1 cellular context compared by ENCODE assay signal in the genomic region with DNA sequence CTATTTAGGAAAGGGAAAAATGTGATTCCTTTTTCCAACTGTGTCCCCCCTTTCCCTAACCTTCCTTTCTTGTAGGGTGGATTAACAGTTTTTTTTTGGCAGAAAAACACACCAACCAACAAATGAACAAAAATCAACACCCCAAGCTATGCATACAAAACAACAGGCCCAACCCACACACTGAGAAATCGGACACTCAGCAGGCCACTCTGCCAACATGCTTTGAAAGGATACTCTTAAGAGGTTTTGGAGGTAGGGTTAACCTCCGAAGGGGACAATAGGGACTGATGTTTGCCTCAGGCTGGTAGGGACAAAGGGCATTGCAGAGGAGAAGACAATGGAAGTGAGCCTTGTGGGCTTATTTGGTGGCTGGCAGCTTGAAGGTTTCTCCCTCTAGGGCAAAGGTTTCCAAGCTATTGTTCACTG.
TF ChIP-seq lines count a peak whose summit lies in the region.

No MANE protein-coding gene starts in this region.

TF ChIP-seq in HepG2, 621 proteins besides CTCF, POLR2A, EP300 and RAD21 (continued from another document):
- TF ChIP-seq FOXP1 (IDR thresholded peaks at IDR 0.05) (no peak), FOXP1 (CRISPR knock-in tag; IDR thresholded peaks at IDR 0.05) (no peak), SOX6 (IDR thresholded peaks at IDR 0.05) (no peak), SOX6 (CRISPR knock-in tag; IDR thresholded peaks at IDR 0.05) (peak; percentile 73; the same call in 1 of the 2 replicates), ATF7 (IDR thresholded peaks at IDR 0.05) (no peak), ATF7 (CRISPR knock-in tag; IDR thresholded peaks at IDR 0.05) (no peak), ZMYM4 (CRISPR knock-in tag; IDR thresholded peaks at IDR 0.05) (no peak), MED1 (CRISPR knock-in tag; IDR thresholded peaks at IDR 0.05) (no peak), TCF12 (IDR thresholded peaks at IDR 0.05) (no peak), TCF12 (CRISPR knock-in tag; IDR thresholded peaks at IDR 0.05) (no peak), ZNF10 (CRISPR knock-in tag; IDR thresholded peaks at IDR 0.05; ENCODE audit: borderline replicate concordance, low read depth) (no peak), ZNF530 (CRISPR knock-in tag; IDR thresholded peaks at IDR 0.05; ENCODE audit: low read depth) (no peak), ZNF740 (CRISPR knock-in tag; IDR thresholded peaks at IDR 0.05) (no peak), ZIK1 (CRISPR knock-in tag; IDR thresholded peaks at IDR 0.05; ENCODE audit: borderline replicate concordance, low read depth) (no peak), ZNF280B (CRISPR knock-in tag; IDR thresholded peaks at IDR 0.05; ENCODE audit: borderline replicate concordance) (no peak), GABPA (IDR thresholded peaks at IDR 0.05; ENCODE audit: low read depth, low read length) (no peak), GABPA (CRISPR knock-in tag; IDR thresholded peaks at IDR 0.05; ENCODE audit: low read depth) (no peak), ASH2L (IDR thresholded peaks at IDR 0.05; ENCODE audit: insufficient read length, low read depth, low read length) (peak; percentile 1), ZNF713 (CRISPR knock-in tag; IDR thresholded peaks at IDR 0.05) (no peak), RELA (CRISPR knock-in tag; IDR thresholded peaks at IDR 0.05) (no peak)
- TF ChIP-seq, protein P1, sequence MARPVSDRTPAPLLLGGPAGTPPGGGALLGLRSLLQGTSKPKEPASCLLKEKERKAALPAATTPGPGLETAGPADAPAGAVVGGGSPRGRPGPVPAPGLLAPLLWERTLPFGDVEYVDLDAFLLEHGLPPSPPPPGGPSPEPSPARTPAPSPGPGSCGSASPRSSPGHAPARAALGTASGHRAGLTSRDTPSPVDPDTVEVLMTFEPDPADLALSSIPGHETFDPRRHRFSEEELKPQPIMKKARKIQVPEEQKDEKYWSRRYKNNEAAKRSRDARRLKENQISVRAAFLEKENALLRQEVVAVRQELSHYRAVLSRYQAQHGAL (CRISPR knock-in tag; IDR thresholded peaks at IDR 0.05; ENCODE audit: not compliant biosample characterization): no peak
- TF ChIP-seq, protein P2, sequence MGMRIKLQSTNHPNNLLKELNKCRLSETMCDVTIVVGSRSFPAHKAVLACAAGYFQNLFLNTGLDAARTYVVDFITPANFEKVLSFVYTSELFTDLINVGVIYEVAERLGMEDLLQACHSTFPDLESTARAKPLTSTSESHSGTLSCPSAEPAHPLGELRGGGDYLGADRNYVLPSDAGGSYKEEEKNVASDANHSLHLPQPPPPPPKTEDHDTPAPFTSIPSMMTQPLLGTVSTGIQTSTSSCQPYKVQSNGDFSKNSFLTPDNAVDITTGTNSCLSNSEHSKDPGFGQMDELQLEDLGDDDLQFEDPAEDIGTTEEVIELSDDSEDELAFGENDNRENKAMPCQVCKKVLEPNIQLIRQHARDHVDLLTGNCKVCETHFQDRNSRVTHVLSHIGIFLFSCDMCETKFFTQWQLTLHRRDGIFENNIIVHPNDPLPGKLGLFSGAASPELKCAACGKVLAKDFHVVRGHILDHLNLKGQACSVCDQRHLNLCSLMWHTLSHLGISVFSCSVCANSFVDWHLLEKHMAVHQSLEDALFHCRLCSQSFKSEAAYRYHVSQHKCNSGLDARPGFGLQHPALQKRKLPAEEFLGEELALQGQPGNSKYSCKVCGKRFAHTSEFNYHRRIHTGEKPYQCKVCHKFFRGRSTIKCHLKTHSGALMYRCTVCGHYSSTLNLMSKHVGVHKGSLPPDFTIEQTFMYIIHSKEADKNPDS (CRISPR knock-in tag; IDR thresholded peaks at IDR 0.05): no peak
